In the genomic region with DNA sequence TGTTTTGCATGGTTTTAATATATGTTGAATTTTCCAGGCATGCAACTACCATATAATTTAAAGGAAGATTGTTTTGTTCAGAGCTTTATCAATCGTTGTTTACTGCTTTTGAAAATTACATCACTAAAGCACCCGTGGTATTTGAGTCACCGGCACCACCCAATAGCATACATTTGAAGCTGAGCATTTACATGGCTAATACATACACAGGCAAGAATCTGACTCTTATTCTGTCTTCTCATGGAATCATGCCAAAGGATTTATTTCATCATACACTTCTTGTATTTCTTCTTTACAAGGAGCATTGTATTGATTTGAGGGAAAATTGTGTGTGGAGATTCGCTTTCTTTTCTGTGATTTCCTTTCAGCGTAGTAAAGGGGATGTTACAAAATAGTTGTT, we compare ENCODE assay signal across 14 cellular contexts. TPM values are rescaled to one million over a fixed set of nuclear protein-coding genes. Genes with fewer than 3 reads are reported as not detected.
DNase-seq lines count a peak whose midpoint lies in the region; ATAC-seq lines count a peak whose summit lies in the region.
"Had no signal": no experiment of that assay in that cellular context is flagged by ENCODE, and none has a peak within 500 bp of the region (broad histone marks: within the 10 kb centered on the region; RNA-seq: fewer than 3 reads in every experiment).

No MANE protein-coding gene starts in this region.

- H3K9me3 Mint-ChIP-seq in activated CD8-positive, alpha-beta memory T cell treated with anti-CD3 and anti-CD28 coated beads, Interleukin-2, amount 10 ng/mL, durations not matched to agents 7 days and 5 days (ENCODE audit: low read depth): no peaks in the 10 kb centered on the region

- no peak overlapping the region for H3K4me3 Mint-ChIP-seq in activated CD8-positive, alpha-beta memory T cell treated with anti-CD3 and anti-CD28 coated beads, Interleukin-2, amount 10 ng/mL, durations not matched to agents 7 days and 5 days
- H3K4me3 Mint-ChIP-seq: activated CD4-positive, alpha-beta T cell treated with anti-CD3 and anti-CD28 coated beads for 36 hours had no signal

- ATAC-seq in esophagus mucosa: peak; percentile 84
- ATAC-seq in activated CD8-positive, alpha-beta memory T cell treated with anti-CD3 and anti-CD28 coated beads, Interleukin-2, amount 10 ng/mL, durations not matched to agents 7 days and 5 days: no peak
- ATAC-seq in HG02852 (IDR thresholded peaks at IDR 0.05; ENCODE audit: unreplicated experiment): no peak

- CTCF ChIA-PET in activated CD8-positive, alpha-beta memory T cell treated with anti-CD3 and anti-CD28 coated beads, Interleukin-2, amount 10 ng/mL, durations not matched to agents 7 days and 5 days (lab: Charles Lee): interaction anchor here (0.7 to 3.1 kb wide), 21 partner anchors 8 to 341 kb away, joined by 3 to 23 read pairs (median 4); a partner anchor contains a TSS

- no peak overlapping the region for H3K9ac ChIP-seq in mucosa of stomach (ENCODE audit: low read length)

- no peaks in the 10 kb centered on the region for H3K9me3 ChIP-seq in mucosa of stomach (ENCODE audit: control insufficient read depth, low read length)

- H3K27me3 ChIP-seq in mucosa of stomach (ENCODE audit: control insufficient read depth, insufficient read depth, low read length): peaks cover 3% of the 10 kb centered on the region
- H3K27me3 ChIP-seq: brain microvascular endothelial cell had no signal

- H3K4me1 Mint-ChIP-seq in activated CD8-positive, alpha-beta memory T cell treated with anti-CD3 and anti-CD28 coated beads, Interleukin-2, amount 10 ng/mL, durations not matched to agents 7 days and 5 days: peaks cover 23% of the 10 kb centered on the region

- DNase-seq in ELR (ENCODE audit: low read depth) (peak; percentile 31), OCI-M1 (lab: John Stamatoyannopoulos, UW) (peak; percentile 30), NCI-H1417 (lab: John Stamatoyannopoulos, UW) (no peak)
- no peak for DNase-seq in activated CD8-positive, alpha-beta memory T cell treated with anti-CD3 and anti-CD28 coated beads, Interleukin-2, amount 10 ng/mL, durations not matched to agents 7 days and 5 days
- DNase-seq: brain microvascular endothelial cell, cortex of kidney, NCI-H1105, occipital lobe had no signal

- no peak overlapping the region for H3K27ac Mint-ChIP-seq in activated CD8-positive, alpha-beta memory T cell treated with anti-CD3 and anti-CD28 coated beads, Interleukin-2, amount 10 ng/mL, durations not matched to agents 7 days and 5 days

- peaks cover 20% of the 10 kb centered on the region for H3K4me1 ChIP-seq in mucosa of stomach (ENCODE audit: control insufficient read depth, insufficient read depth, low read length)

- H3K36me3 ChIP-seq in mucosa of stomach (ENCODE audit: control insufficient read depth, insufficient read depth, low read length): no peaks in the 10 kb centered on the region
- H3K36me3 ChIP-seq: brain microvascular endothelial cell had no signal

- peaks cover 2% of the 10 kb centered on the region for H3K36me3 Mint-ChIP-seq in activated CD8-positive, alpha-beta memory T cell treated with anti-CD3 and anti-CD28 coated beads, Interleukin-2, amount 10 ng/mL, durations not matched to agents 7 days and 5 days

- H3K27me3 Mint-ChIP-seq in activated CD8-positive, alpha-beta memory T cell treated with anti-CD3 and anti-CD28 coated beads, Interleukin-2, amount 10 ng/mL, durations not matched to agents 7 days and 5 days: no peaks in the 10 kb centered on the region
- H3K27me3 Mint-ChIP-seq: activated CD4-positive, alpha-beta T cell treated with anti-CD3 and anti-CD28 coated beads for 36 hours had no signal

- H3K4me3 ChIP-seq in mucosa of stomach (ENCODE audit: low read length): peak overlapping the region; percentile 26

RNA-seq across cellular contexts. Expression of a gene that starts 13.1 kb away (rescaled TPM):
- 1.2 TPM for total RNA-seq in esophagus mucosa
- total RNA-seq in activated CD8-positive, alpha-beta memory T cell treated with anti-CD3 and anti-CD28 coated beads, Interleukin-2, amount 10 ng/mL, durations not matched to agents 7 days and 5 days: 100 to 1,000 TPM; 526 to 535 TPM
- total RNA-seq: glomerular endothelial cell, occipital lobe, temporal lobe had no signal

RNA-seq across cellular contexts. Expression of a gene that starts 27.4 kb away (rescaled TPM):
- 457 TPM for total RNA-seq in esophagus mucosa
- total RNA-seq in activated CD8-positive, alpha-beta memory T cell treated with anti-CD3 and anti-CD28 coated beads, Interleukin-2, amount 10 ng/mL, durations not matched to agents 7 days and 5 days: 1 to 10 TPM; 3.0 to 3.2 TPM

RNA-seq across cellular contexts. Expression of a gene that starts 39.3 kb away (rescaled TPM):
- 20.7 TPM for total RNA-seq in esophagus mucosa
- 10 to 100 TPM; 20.4 to 28.4 TPM for total RNA-seq in activated CD8-positive, alpha-beta memory T cell treated with anti-CD3 and anti-CD28 coated beads, Interleukin-2, amount 10 ng/mL, durations not matched to agents 7 days and 5 days

RNA-seq across cellular contexts. Expression of a gene that starts 51.1 kb away (rescaled TPM):
- 4.0 TPM for total RNA-seq in esophagus mucosa
- 100 to 1,000 TPM; 428 to 526 TPM for total RNA-seq in activated CD8-positive, alpha-beta memory T cell treated with anti-CD3 and anti-CD28 coated beads, Interleukin-2, amount 10 ng/mL, durations not matched to agents 7 days and 5 days
- total RNA-seq: glomerular endothelial cell, occipital lobe, temporal lobe had no signal

RNA-seq across cellular contexts. Expression of a gene that starts 52.7 kb away (rescaled TPM):
- 0.76 TPM for total RNA-seq in esophagus mucosa
- 100 to 1,000 TPM; 192 to 218 TPM for total RNA-seq in activated CD8-positive, alpha-beta memory T cell treated with anti-CD3 and anti-CD28 coated beads, Interleukin-2, amount 10 ng/mL, durations not matched to agents 7 days and 5 days
- total RNA-seq: glomerular endothelial cell, occipital lobe had no signal

Comparison
In these comparisons a context has a peak if more than half of its experiments do, and no peak if none do; other contexts are left out.
1. DNase-seq: peak in ELR (single experiment) and OCI-M1 (single experiment); none in NCI-H1417 (0 of 3) and activated CD8-positive, alpha-beta memory T cell treated with anti-CD3 and anti-CD28 coated beads, Interleukin-2, amount 10 ng/mL, durations not matched to agents 7 days and 5 days (single experiment).
2. RNA of a gene that starts 13.1 kb away (total RNA-seq): 526 to 535 TPM in activated CD8-positive, alpha-beta memory T cell treated with anti-CD3 and anti-CD28 coated beads, Interleukin-2, amount 10 ng/mL, durations not matched to agents 7 days and 5 days; 1.2 TPM in esophagus mucosa (single experiment); every median in the first group is over 100 times any median in the second.
3. RNA of a gene that starts 27.4 kb away (total RNA-seq): 457 TPM in esophagus mucosa (single experiment); 3.0 to 3.2 TPM in activated CD8-positive, alpha-beta memory T cell treated with anti-CD3 and anti-CD28 coated beads, Interleukin-2, amount 10 ng/mL, durations not matched to agents 7 days and 5 days; every median in the first group is over 100 times any median in the second.